Comparison of ENCODE assay signal across 1 cellular context in genomic region chr7:106102387-106102966, GRCh38.
TF ChIP-seq lines count a peak whose summit lies in the region.

No MANE protein-coding gene starts in this region.

TF ChIP-seq in WTC11, 78 proteins besides CTCF, POLR2A, EP300 and RAD21 (continued from another document):
- TF ChIP-seq FOXP4 (CRISPR knock-in tag; IDR thresholded peaks at IDR 0.05) (no peak), CDX4 (CRISPR knock-in tag; IDR thresholded peaks at IDR 0.05; ENCODE audit: borderline replicate concordance) (no peak), USF2 (CRISPR knock-in tag; IDR thresholded peaks at IDR 0.05) (no peak), GRHL2 (CRISPR knock-in tag; IDR thresholded peaks at IDR 0.05; ENCODE audit: insufficient replicate concordance, severe bottlenecking) (no peak), E2F5 (CRISPR knock-in tag; IDR thresholded peaks at IDR 0.05) (no peak), ATF3 (CRISPR knock-in tag; conservative IDR thresholded peaks at IDR 0.05) (no peak), CREM (CRISPR knock-in tag; IDR thresholded peaks at IDR 0.05) (no peak), NFE2L1 (CRISPR knock-in tag; IDR thresholded peaks at IDR 0.05) (no peak), ELF4 (CRISPR knock-in tag; IDR thresholded peaks at IDR 0.05; ENCODE audit: low read depth) (no peak)
